ENCODE assay signal across 34 cellular contexts in the genomic region with DNA sequence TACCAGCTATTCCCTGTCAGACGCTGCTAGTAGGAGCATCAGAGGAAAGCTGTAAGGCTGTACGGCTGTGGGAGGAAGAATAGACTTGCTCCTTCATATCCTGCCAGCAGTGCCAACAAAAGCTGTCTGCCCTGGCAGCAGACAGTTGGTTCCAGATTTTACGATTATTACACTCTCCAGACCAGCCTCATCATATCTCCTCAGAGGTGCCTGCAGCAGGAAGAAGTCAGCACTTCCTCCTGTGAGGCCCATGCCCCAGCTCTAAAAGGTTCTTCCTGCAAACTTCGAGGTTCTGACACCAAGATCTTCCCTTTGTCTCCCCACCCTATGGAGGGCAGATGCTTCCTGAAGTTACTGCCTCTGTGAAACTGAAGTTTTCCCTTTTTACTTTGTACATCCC.
DNase-seq lines count a peak whose midpoint lies in the region; ATAC-seq, FAIRE-seq and TF ChIP-seq lines count a peak whose summit lies in the region.
"Had no signal": no experiment of that assay in that cellular context is flagged by ENCODE, and none has a peak within 500 bp of the region (broad histone marks: within the 10 kb centered on the region; RNA-seq: fewer than 3 reads in every experiment).

No MANE protein-coding gene starts in this region.

- no peaks in the 10 kb centered on the region for H3K27me3 ChIP-seq in ACC112 (ENCODE audit: insufficient read depth, low read length)
- H3K27me3 ChIP-seq: body of pancreas, esophagus muscularis mucosa, right atrium auricular region, suprapubic skin, upper lobe of right lung had no signal

- H3K4me3 Mint-ChIP-seq in activated T-cell treated with anti-CD3 and anti-CD28 coated beads, Interleukin-2, amount 50 U/mL, for 72 hours = no peak overlapping the region
- H3K4me3 Mint-ChIP-seq: activated CD4-positive, alpha-beta T cell treated with anti-CD3 and anti-CD28 coated beads for 36 hours; activated CD8-positive, alpha-beta T cell treated with anti-CD3 and anti-CD28 coated beads, Interleukin-2, amount 10 ng/mL, durations not matched to agents 7 days and 5 days; central memory CD8-positive, alpha-beta T cell; dendritic cell treated with granulocyte-macrophage colony-stimulating factor and Interleukin-4, amounts not matched to agents 40 ng/mL and 50 ng/mL, for 4 days; mesothelial cell of epicardium had no signal

- TF ChIP-seq CTCF in VCaP (conservative IDR thresholded peaks at IDR 0.05) = no peak

- FAIRE-seq in HTR-8/SVneo (lab: Jason Lieb, UNC) = no peak
- FAIRE-seq: A549, keratinocyte, TTC549 had no signal

- H3K9me3 Mint-ChIP-seq in activated T-cell treated with anti-CD3 and anti-CD28 coated beads, Interleukin-2, amount 50 U/mL, for 72 hours = peaks cover 1 to 2% of the 10 kb centered on the region in 2 donors
- H3K9me3 Mint-ChIP-seq: central memory CD8-positive, alpha-beta T cell had no signal

- H3K27ac ChIP-seq in ACC112 (ENCODE audit: low read depth, low read length) (no peak overlapping the region), VCaP (peak overlapping the region; percentile 15; the same call in 1 of the 2 replicates)
- H3K27ac ChIP-seq: A549, body of pancreas, esophagus muscularis mucosa, right atrium auricular region, suprapubic skin, upper lobe of right lung had no signal

- no peaks in the 10 kb centered on the region for H3K27me3 Mint-ChIP-seq in activated T-cell treated with anti-CD3 and anti-CD28 coated beads, Interleukin-2, amount 50 U/mL, for 72 hours (ENCODE audit: low read depth)
- H3K27me3 Mint-ChIP-seq: activated CD4-positive, alpha-beta T cell treated with anti-CD3 and anti-CD28 coated beads for 36 hours; central memory CD8-positive, alpha-beta T cell; dendritic cell treated with granulocyte-macrophage colony-stimulating factor and Interleukin-4, amounts not matched to agents 40 ng/mL and 50 ng/mL, for 4 days had no signal

- H3K36me3 ChIP-seq in ACC112 (ENCODE audit: insufficient read depth, low read length) = no peaks in the 10 kb centered on the region
- H3K36me3 ChIP-seq: esophagus muscularis mucosa, right atrium auricular region, suprapubic skin, upper lobe of right lung had no signal

- no peak overlapping the region for H3K4me3 ChIP-seq in ACC112 (ENCODE audit: low read depth, low read length)
- H3K4me3 ChIP-seq: A549, body of pancreas, esophagus muscularis mucosa, right atrium auricular region, suprapubic skin, upper lobe of right lung had no signal

- no peaks in the 10 kb centered on the region for H3K4me1 Mint-ChIP-seq in activated T-cell treated with anti-CD3 and anti-CD28 coated beads, Interleukin-2, amount 50 U/mL, for 72 hours (ENCODE audit: low read depth)
- H3K4me1 Mint-ChIP-seq: activated CD4-positive, alpha-beta T cell treated with anti-CD3 and anti-CD28 coated beads for 36 hours; central memory CD8-positive, alpha-beta T cell; mesothelial cell of epicardium had no signal

- H3K27ac Mint-ChIP-seq in activated T-cell treated with anti-CD3 and anti-CD28 coated beads, Interleukin-2, amount 50 U/mL, for 72 hours = no peak overlapping the region
- H3K27ac Mint-ChIP-seq: activated CD4-positive, alpha-beta T cell treated with anti-CD3 and anti-CD28 coated beads for 36 hours; activated CD8-positive, alpha-beta T cell treated with anti-CD3 and anti-CD28 coated beads, Interleukin-2, amount 10 ng/mL, durations not matched to agents 7 days and 5 days; activated T-helper 2 cell treated with anti-CD3 and anti-CD28 coated beads, Interferon-gamma antibody, Interleukin-2, Interleukin-4, amounts not matched to agents 10 μg/mL and 5 μg/mL and 100 μg/mL, durations not matched to agents 14 hours and 24 hours and 36 hours; dendritic cell treated with granulocyte-macrophage colony-stimulating factor and Interleukin-4, amounts not matched to agents 40 ng/mL and 50 ng/mL, for 4 days; mesothelial cell of epicardium had no signal

- H3K36me3 Mint-ChIP-seq in activated T-cell treated with anti-CD3 and anti-CD28 coated beads, Interleukin-2, amount 50 U/mL, for 72 hours (ENCODE audit: insufficient read depth in 2 of 2) = no peaks in the 10 kb centered on the region
- H3K36me3 Mint-ChIP-seq: mesothelial cell of epicardium had no signal

- no peaks in the 10 kb centered on the region for H3K79me2 ChIP-seq in ACC112 (ENCODE audit: control insufficient read depth, insufficient read depth, low read length, unreplicated experiment)

- peak overlapping the region; percentile 25 for H2AFZ ChIP-seq in ACC112 (ENCODE audit: low read length, unreplicated experiment)

- H3K4me1 ChIP-seq in ACC112 (ENCODE audit: control insufficient read depth, insufficient read depth, low read length, unreplicated experiment) = no peaks in the 10 kb centered on the region
- H3K4me1 ChIP-seq: A549, body of pancreas, esophagus muscularis mucosa, suprapubic skin, upper lobe of right lung had no signal

- DNase-seq in DMS153 treated with DMSO at 0.1 percent for 48 hours (lab: John Stamatoyannopoulos, UW; ENCODE audit: unreplicated experiment) = peak; percentile 24
- DNase-seq in NOMO-1 (lab: John Stamatoyannopoulos, UW; ENCODE audit: unreplicated experiment in 2 of 2) = peak; percentile 44 to 66
- no peak for DNase-seq in activated T-cell treated with anti-CD3 and anti-CD28 coated beads, Interleukin-2, amount 50 U/mL, for 72 hours
- DNase-seq in COR-L47 (lab: John Stamatoyannopoulos, UW) = no peak
- DNase-seq in HTR-8/SVneo (ENCODE audit: insufficient read length, low spot score) = no peak
- DNase-seq in cerebellar cortex (ENCODE audit: low spot score) = no peak
- DNase-seq: activated CD4-positive, alpha-beta T cell treated with anti-CD3 and anti-CD28 coated beads for 36 hours; activated CD8-positive, alpha-beta T cell treated with anti-CD3 and anti-CD28 coated beads, Interleukin-2, amount 10 ng/mL, durations not matched to agents 7 days and 5 days; activated naive CD4-positive, alpha-beta T cell treated with anti-CD3 and anti-CD28 coated beads, Interleukin-2, amount 50 U/mL, for 16 hours; AML-193; body of pancreas; DMS79; foreskin fibroblast; NCI-H1436; NCI-H2081 treated with DMSO at 0.1 percent for 48 hours; NCI-H2227 treated with DMSO at 0.1 percent for 48 hours; NCI-H526 treated with DMSO at 0.1 percent for 48 hours; stimulated activated CD4-positive, alpha-beta T cell treated with anti-CD3 and anti-CD28 coated beads, Interleukin-1b, Interleukin-23, amount 100 ng/mL, for 48 hours; stimulated activated naive CD4-positive, alpha-beta T cell treated with Interleukin-2 at 50 U/mL for 16 hours; T-helper 1 cell; upper lobe of right lung had no signal

- ATAC-seq in activated T-cell treated with anti-CD3 and anti-CD28 coated beads, Interleukin-2, amount 50 U/mL, for 72 hours (replicated peaks in 1 of 2) = no peak
- ATAC-seq: A549; activated CD4-positive, alpha-beta T cell treated with anti-CD3 and anti-CD28 coated beads for 36 hours; activated CD8-positive, alpha-beta T cell treated with anti-CD3 and anti-CD28 coated beads, Interleukin-2, amount 10 ng/mL, durations not matched to agents 7 days and 5 days; body of pancreas; HCT116; upper lobe of right lung had no signal

Comparison
In these comparisons a context has a peak if more than half of its experiments do, and no peak if none do; other contexts are left out.
1. DNase-seq: peak in DMS153 treated with DMSO at 0.1 percent for 48 hours (single experiment) and NOMO-1 (2 of 2); none in activated T-cell treated with anti-CD3 and anti-CD28 coated beads, Interleukin-2, amount 50 U/mL, for 72 hours (0 of 2), COR-L47 (single experiment), HTR-8/SVneo (single experiment) and cerebellar cortex (single experiment).